ENCODE assay signal across 10 cellular contexts in the genomic region with DNA sequence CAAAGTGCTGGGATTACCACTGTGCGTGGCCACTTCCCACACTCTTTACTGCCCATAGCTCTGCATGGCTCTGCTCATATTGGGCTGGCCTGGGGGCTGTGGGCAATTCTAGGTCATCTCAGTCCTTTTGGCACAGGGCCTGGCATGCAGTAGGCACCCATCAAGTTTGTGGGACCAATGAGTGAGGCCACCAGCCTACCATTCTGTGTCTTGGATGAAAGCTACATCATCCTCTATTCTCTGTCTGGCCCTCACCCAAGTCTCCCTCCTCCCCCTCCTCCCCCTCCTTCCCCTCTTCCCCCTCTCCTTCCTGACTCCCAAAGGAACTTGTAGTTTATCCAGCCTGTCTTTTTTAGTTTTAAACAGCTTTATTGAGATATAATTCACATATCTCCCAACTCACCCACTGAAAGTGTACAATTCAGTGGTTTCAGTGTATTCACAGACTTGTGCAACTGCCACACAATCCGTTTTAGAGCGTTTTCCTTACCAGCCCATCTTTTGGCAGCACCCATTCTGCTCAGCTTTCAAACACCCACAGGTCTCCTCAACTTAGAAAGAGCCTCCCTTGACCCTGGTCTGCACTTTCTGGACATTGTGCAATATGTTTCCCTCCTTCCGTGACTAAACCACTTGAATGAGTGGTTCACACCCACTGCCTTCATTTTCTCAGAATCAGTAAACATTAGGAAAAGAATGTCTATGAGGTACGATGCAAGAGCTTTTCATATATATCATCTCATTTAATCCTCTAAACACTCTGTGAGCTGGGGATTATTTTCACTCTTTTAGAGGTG. TPM values are rescaled to one million over a fixed set of nuclear protein-coding genes. Genes with fewer than 3 reads are reported as not detected.
DNase-seq lines count a peak whose midpoint lies in the region; ATAC-seq, FAIRE-seq and TF ChIP-seq lines count a peak whose summit lies in the region.
"Had no signal": no experiment of that assay in that cellular context is flagged by ENCODE, and none has a peak within 500 bp of the region (broad histone marks: within the 10 kb centered on the region; RNA-seq: fewer than 3 reads in every experiment).

No MANE protein-coding gene starts in this region.

- H3K36me3 Mint-ChIP-seq in HFFc6 (ENCODE audit: low read depth) (no peaks in the 10 kb centered on the region), mesothelial cell of epicardium (no peaks in the 10 kb centered on the region)
- H3K36me3 Mint-ChIP-seq in CD4-positive, alpha-beta memory T cell, result no peaks in the 10 kb centered on the region
- H3K36me3 Mint-ChIP-seq: activated naive CD8-positive, alpha-beta T cell had no signal

- DNase-seq in A549 (ENCODE audit: low read depth in 1 of 2, low spot score in 1 of 2), result peak in 1 of 2 experiments; percentile 52
- peak; percentile 28 for DNase-seq in HFFc6
- peak; percentile 88 to 95 for DNase-seq in cardiac fibroblast (ENCODE audit: low read depth in 2 of 2)
- no peak for DNase-seq in mesothelial cell of epicardium (ENCODE audit: low spot score in 2 of 2, unreplicated experiment in 2 of 2)
- no peak for DNase-seq in CD4-positive, alpha-beta memory T cell
- DNase-seq in NCI-H2107 treated with DMSO at 0.1 percent for 48 hours (lab: John Stamatoyannopoulos, UW; ENCODE audit: unreplicated experiment), result no peak
- DNase-seq in NCI-H2196 treated with DMSO at 0.1 percent for 48 hours (lab: John Stamatoyannopoulos, UW; ENCODE audit: unreplicated experiment), result no peak
- DNase-seq: Kasumi-1 had no signal

- H3K27ac Mint-ChIP-seq in HFFc6 (no peak overlapping the region), mesothelial cell of epicardium (peak overlapping the region; percentile 57)
- H3K27ac Mint-ChIP-seq in CD4-positive, alpha-beta memory T cell, result peak overlapping the region in 1 of 7 donors; percentile 43
- H3K27ac Mint-ChIP-seq: activated naive CD8-positive, alpha-beta T cell had no signal

- H3K9me3 ChIP-seq in A549, result no peaks in the 10 kb centered on the region
- no peaks in the 10 kb centered on the region for H3K9me3 ChIP-seq in CD4-positive, alpha-beta memory T cell (ENCODE audit: control insufficient read depth in 1 of 2, low read length in 2 of 2)

- TF ChIP-seq POLR2A in A549 (IDR thresholded peaks at IDR 0.05; ENCODE audit: low read length), result no peak

- CTCF ChIA-PET in A549 (lab: Yijun Ruan, JAX), result interaction anchor here (0.6 to 1.7 kb wide), 7 partner anchors 10 to 216 kb away, joined by 3 to 4 read pairs (median 3); no protein-coding TSS in a partner anchor
- CTCF ChIA-PET in CD4-positive, alpha-beta memory T cell (lab: Charles Lee; ENCODE audit: partially characterized antibody), result interaction anchor here (1.2 kb wide), 1 partner anchor 39 kb away, joined by 3 read pairs; no protein-coding TSS in a partner anchor

- peaks cover 21% of the 10 kb centered on the region for H3K27me3 Mint-ChIP-seq in HFFc6 (ENCODE audit: insufficient read depth)
- H3K27me3 Mint-ChIP-seq in mesothelial cell of epicardium (ENCODE audit: low read depth), result peaks cover 12% of the 10 kb centered on the region
- H3K27me3 Mint-ChIP-seq in CD4-positive, alpha-beta memory T cell, result peaks cover 16 to 35% of the 10 kb centered on the region in 2 donors

- peak overlapping the region in 1 of 2 experiments; percentile 63; a peak in 3 of 6 replicates for H3K27ac ChIP-seq in A549
- H3K27ac ChIP-seq in CD4-positive, alpha-beta memory T cell (ENCODE audit: low read depth, low read length), result no peak overlapping the region

- no peaks in the 10 kb centered on the region for H3K27me3 ChIP-seq in CD4-positive, alpha-beta memory T cell (ENCODE audit: insufficient read depth, low read length)

- peak overlapping the region; percentile 54 for H3K4me2 ChIP-seq in A549

- no peak for FAIRE-seq in A549 (lab: Jason Lieb, UNC)

- no peak overlapping the region for H3K4me3 ChIP-seq in A549
- no peak overlapping the region for H3K4me3 ChIP-seq in cardiac fibroblast (replicated peaks in 1 of 2; ENCODE audit: low read depth in 2 of 2, low read length in 2 of 2)
- no peak overlapping the region for H3K4me3 ChIP-seq in CD4-positive, alpha-beta memory T cell (ENCODE audit: low read length in 2 of 2)

- no peaks in the 10 kb centered on the region for H3K9me3 Mint-ChIP-seq in HFFc6
- H3K9me3 Mint-ChIP-seq in mesothelial cell of epicardium, result no peaks in the 10 kb centered on the region
- H3K9me3 Mint-ChIP-seq in CD4-positive, alpha-beta memory T cell, result no peaks in the 10 kb centered on the region

- no peaks in the 10 kb centered on the region for H3K36me3 ChIP-seq in CD4-positive, alpha-beta memory T cell (ENCODE audit: insufficient read depth, low read length)

- WGBS in A549 (ENCODE audit: missing lambda C conversion rate), result 51% methylated on average over 5 of the region's 5 CpGs

- H3K4me3 Mint-ChIP-seq in HFFc6 (no peak overlapping the region), mesothelial cell of epicardium (no peak overlapping the region)
- H3K4me3 Mint-ChIP-seq in CD4-positive, alpha-beta memory T cell, result no peak overlapping the region
- H3K4me3 Mint-ChIP-seq: activated naive CD8-positive, alpha-beta T cell had no signal

- no peak for TF ChIP-seq CTCF in A549 (IDR thresholded peaks at IDR 0.05)
- no peak for TF ChIP-seq CTCF in HFFc6 (IDR thresholded peaks at IDR 0.05)
- no peak for TF ChIP-seq CTCF in cardiac fibroblast (IDR thresholded peaks at IDR 0.05; ENCODE audit: low read depth, low read length)
- TF ChIP-seq CTCF in mesothelial cell of epicardium (IDR thresholded peaks at IDR 0.05; ENCODE audit: unreplicated experiment), result no peak

- intact Hi-C loops in CD4-positive, alpha-beta memory T cell (cut with micrococcal nuclease), result no loop called here

- no peak for TF ChIP-seq RAD21 in A549 (conservative IDR thresholded peaks at IDR 0.05 in 1 of 2, IDR thresholded peaks at IDR 0.05 in 1 of 2)

- POLR2A ChIA-PET in A549 (lab: Yijun Ruan, JAX), result no interaction called here
- POLR2A ChIA-PET in CD4-positive, alpha-beta memory T cell (lab: Charles Lee; ENCODE audit: partially characterized antibody), result no interaction called here

- H3K4me1 Mint-ChIP-seq in HFFc6 (ENCODE audit: low read depth), result peaks cover 23% of the 10 kb centered on the region
- H3K4me1 Mint-ChIP-seq in mesothelial cell of epicardium, result peaks cover 58% of the 10 kb centered on the region
- H3K4me1 Mint-ChIP-seq in CD4-positive, alpha-beta memory T cell, result peaks cover 0 to 5% (median 1%) of the 10 kb centered on the region in 4 donors

- TF ChIP-seq EP300 in A549 (IDR thresholded peaks at IDR 0.05), result no peak

- ATAC-seq in A549, result peak in 1 of 2 experiments; percentile 20; a peak in 1 of 6 replicates
- ATAC-seq in HG03280 (IDR thresholded peaks at IDR 0.05; ENCODE audit: unreplicated experiment), result no peak

- peaks cover 40% of the 10 kb centered on the region for H3K4me1 ChIP-seq in A549
- H3K4me1 ChIP-seq in CD4-positive, alpha-beta memory T cell (ENCODE audit: insufficient read depth, low read length), result peaks cover 4% of the 10 kb centered on the region

TF ChIP-seq in A549, 52 proteins besides CTCF, POLR2A, EP300 and RAD21:
- no peak for TF ChIP-seq KDM1A (IDR thresholded peaks at IDR 0.05; ENCODE audit: low read depth)
- no peak for TF ChIP-seq MAFK (IDR thresholded peaks at IDR 0.05; ENCODE audit: partially characterized antibody)
- no peak for TF ChIP-seq RNF2 (IDR thresholded peaks at IDR 0.05; ENCODE audit: borderline replicate concordance, low read depth)
- TF ChIP-seq FOSB (CRISPR knock-in tag; IDR thresholded peaks at IDR 0.05), result no peak
- TF ChIP-seq, protein P1, sequence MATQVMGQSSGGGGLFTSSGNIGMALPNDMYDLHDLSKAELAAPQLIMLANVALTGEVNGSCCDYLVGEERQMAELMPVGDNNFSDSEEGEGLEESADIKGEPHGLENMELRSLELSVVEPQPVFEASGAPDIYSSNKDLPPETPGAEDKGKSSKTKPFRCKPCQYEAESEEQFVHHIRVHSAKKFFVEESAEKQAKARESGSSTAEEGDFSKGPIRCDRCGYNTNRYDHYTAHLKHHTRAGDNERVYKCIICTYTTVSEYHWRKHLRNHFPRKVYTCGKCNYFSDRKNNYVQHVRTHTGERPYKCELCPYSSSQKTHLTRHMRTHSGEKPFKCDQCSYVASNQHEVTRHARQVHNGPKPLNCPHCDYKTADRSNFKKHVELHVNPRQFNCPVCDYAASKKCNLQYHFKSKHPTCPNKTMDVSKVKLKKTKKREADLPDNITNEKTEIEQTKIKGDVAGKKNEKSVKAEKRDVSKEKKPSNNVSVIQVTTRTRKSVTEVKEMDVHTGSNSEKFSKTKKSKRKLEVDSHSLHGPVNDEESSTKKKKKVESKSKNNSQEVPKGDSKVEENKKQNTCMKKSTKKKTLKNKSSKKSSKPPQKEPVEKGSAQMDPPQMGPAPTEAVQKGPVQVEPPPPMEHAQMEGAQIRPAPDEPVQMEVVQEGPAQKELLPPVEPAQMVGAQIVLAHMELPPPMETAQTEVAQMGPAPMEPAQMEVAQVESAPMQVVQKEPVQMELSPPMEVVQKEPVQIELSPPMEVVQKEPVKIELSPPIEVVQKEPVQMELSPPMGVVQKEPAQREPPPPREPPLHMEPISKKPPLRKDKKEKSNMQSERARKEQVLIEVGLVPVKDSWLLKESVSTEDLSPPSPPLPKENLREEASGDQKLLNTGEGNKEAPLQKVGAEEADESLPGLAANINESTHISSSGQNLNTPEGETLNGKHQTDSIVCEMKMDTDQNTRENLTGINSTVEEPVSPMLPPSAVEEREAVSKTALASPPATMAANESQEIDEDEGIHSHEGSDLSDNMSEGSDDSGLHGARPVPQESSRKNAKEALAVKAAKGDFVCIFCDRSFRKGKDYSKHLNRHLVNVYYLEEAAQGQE (IDR thresholded peaks at IDR 0.05), result no peak
- peak; percentile 65 to 75; a peak in 3 of 4 replicates for TF ChIP-seq CEBPB (IDR thresholded peaks at IDR 0.05)
- TF ChIP-seq, protein P2, sequence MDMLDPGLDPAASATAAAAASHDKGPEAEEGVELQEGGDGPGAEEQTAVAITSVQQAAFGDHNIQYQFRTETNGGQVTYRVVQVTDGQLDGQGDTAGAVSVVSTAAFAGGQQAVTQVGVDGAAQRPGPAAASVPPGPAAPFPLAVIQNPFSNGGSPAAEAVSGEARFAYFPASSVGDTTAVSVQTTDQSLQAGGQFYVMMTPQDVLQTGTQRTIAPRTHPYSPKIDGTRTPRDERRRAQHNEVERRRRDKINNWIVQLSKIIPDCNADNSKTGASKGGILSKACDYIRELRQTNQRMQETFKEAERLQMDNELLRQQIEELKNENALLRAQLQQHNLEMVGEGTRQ (IDR thresholded peaks at IDR 0.05), result no peak

RNA-seq across cellular contexts. Expression of a gene that starts 21.5 kb away (rescaled TPM):
- polyA plus RNA-seq in A549 (2011; rRNA removed), result 44.2 and 54.2 TPM in 2 replicates
- polyA plus RNA-seq in A549 (2012; cell fraction: cytosol; rRNA removed), result 63.2 and 69.3 TPM in 2 replicates
- polyA plus RNA-seq in A549 (2012; cell fraction: nucleus; rRNA removed), result 48.8 and 60.2 TPM in 2 replicates
- polyA plus RNA-seq in A549 (2017; fragmentation: RNase III; extraction: RNeasy Plus Mini Kit Qiagen cat#74134 plus additional on column Dnase treatment), result 38.0 to 42.1 TPM (median 41.1 TPM) in 3 replicates
- 60.9 and 76.0 TPM in 2 replicates for polyA minus RNA-seq in A549 (2011; rRNA and poly(A)+ RNA removed)
- total RNA-seq in HFFc6 (2021; fragmentation: NEBNext Ultra II Directional; extraction: Animal tissue kit (Norgen Biotek cat#: 25700)), result 10 to 100 TPM; 34.3 to 42.8 (median 38.3) TPM
- total RNA-seq in mesothelial cell of epicardium, result 41.4 to 46.6 TPM (median 46.0 TPM) in 3 replicates
- 10 to 100 TPM; 31.3 to 32.4 TPM for total RNA-seq in CD4-positive, alpha-beta memory T cell
- polyA plus RNA-seq in CD4-positive, alpha-beta memory T cell, result 10 to 100 TPM; 62.6 to 86.1 TPM

Comparison
In these comparisons a context has a peak if more than half of its experiments do, and no peak if none do; other contexts are left out.
1. DNase-seq: peak in HFFc6 (single experiment) and cardiac fibroblast (2 of 2); none in mesothelial cell of epicardium (0 of 2), CD4-positive, alpha-beta memory T cell (0 of 5), NCI-H2107 treated with DMSO at 0.1 percent for 48 hours (single experiment) and NCI-H2196 treated with DMSO at 0.1 percent for 48 hours (single experiment).